Comparison of ENCODE assay signal across 8 cellular contexts in genomic region chr5:171418982-171419662, GRCh38. TPM values are rescaled to one million over a fixed set of nuclear protein-coding genes. Genes with fewer than 3 reads are reported as not detected.
DNase-seq lines count a peak whose midpoint lies in the region; ATAC-seq and TF ChIP-seq lines count a peak whose summit lies in the region.

FGF18 (plus strand) TSS chr5:171419647; CDS start chr5:171420200, 553 bp downstream.

- no peak for TF ChIP-seq EP300 in stomach (IDR thresholded peaks at IDR 0.05)

- H3K9me3 ChIP-seq in ectodermal cell (ENCODE audit: control insufficient read depth, low read length) (no peaks in the 10 kb centered on the region), stomach (no peaks in the 10 kb centered on the region)

- H3K4me1 ChIP-seq in ectodermal cell (ENCODE audit: control insufficient read depth, insufficient read depth, low read length) (peaks cover 13% of the 10 kb centered on the region), stomach (peaks cover 31 to 39% (median 32%) of the 10 kb centered on the region in 4 donors)

- intact Hi-C loops in stomach (cut with DNase I; ENCODE audit: low total_unique reads): no loop called here

- ATAC-seq in GM19025 (IDR thresholded peaks at IDR 0.05; ENCODE audit: low read depth, unreplicated experiment): peak; percentile 40

- no peak for TF ChIP-seq POLR2A in stomach (IDR thresholded peaks at IDR 0.05)

- DNase-seq in AG20443 (ENCODE audit: low spot score): peak; percentile 43
- peak; percentile 61 for DNase-seq in HT1080 (ENCODE audit: low read depth)
- DNase-seq in T1000 (lab: John Stamatoyannopoulos, UW): peak; percentile 68
- DNase-seq in lung microvascular endothelial cell (ENCODE audit: low read depth in 2 of 2): peak; percentile 26 to 48
- peak; percentile 44 for DNase-seq in stomach
- no peak for DNase-seq in GM19238 (ENCODE audit: insufficient read length, low spot score)

- H3K27ac ChIP-seq in ectodermal cell (ENCODE audit: insufficient read depth, low read depth, low read length, poor library complexity, severe bottlenecking) (no peak within 1 kb of the TSS), stomach (peak within 1 kb of the TSS in 2 of 5 donors; percentile 50 to 68)

- H3K4me3 ChIP-seq in ectodermal cell (ENCODE audit: insufficient read depth, low read depth, low read length): peak within 1 kb of the TSS; percentile 57
- peak within 1 kb of the TSS; percentile 43 to 55 (median 50) for H3K4me3 ChIP-seq in stomach

- TF ChIP-seq CTCF in stomach (IDR thresholded peaks at IDR 0.05): peak in 1 of 7 experiments; percentile 16

- H3K27me3 ChIP-seq in ectodermal cell (ENCODE audit: control insufficient read depth, insufficient read depth, low read length, poor library complexity, severe bottlenecking) (peaks cover 50% of the 10 kb centered on the region), stomach (peaks cover 0 to 33% (median 27%) of the 10 kb centered on the region in 3 donors)

- H3K36me3 ChIP-seq in ectodermal cell (ENCODE audit: control insufficient read depth, insufficient read depth, low read length) (no peaks in the 10 kb centered on the region), stomach (peaks cover 0 to 11% (median 3%) of the 10 kb centered on the region in 4 donors)

- 0 to 1% methylated on average over 70 of the region's 70 CpGs for WGBS in ectodermal cell, 2 experiments
- WGBS in stomach, 5 donors: 0 to 1% (median 1%) methylated on average over 29 to 70 of the region's 70 CpGs

RNA-seq across cellular contexts. Expression of gene FGF18, which starts in this region (rescaled TPM):
- total RNA-seq in HT1080 (2014; rRNA removed; shearing (Covaris generic)): 0.06 TPM in 1 of 2 replicates, not detected in the other
- polyA plus RNA-seq in HT1080 (2015; cell fraction: cytosol; rRNA removed): not detected in 2 replicates
- polyA plus RNA-seq in HT1080 (2015; cell fraction: nucleus; rRNA removed): 0.11 TPM in 1 of 2 replicates, not detected in the other
- polyA plus RNA-seq in ectodermal cell (2013, experiment 1 of 4): 0.39 TPM
- 0.55 TPM for polyA plus RNA-seq in ectodermal cell (2013, experiment 2 of 4)
- 0.43 TPM for polyA plus RNA-seq in ectodermal cell (2013, experiment 3 of 4)
- 0.85 TPM for polyA plus RNA-seq in ectodermal cell (2013, experiment 4 of 4)
- total RNA-seq in lung microvascular endothelial cell (not detected in 2 replicates), stomach (1 to 10 TPM in 1 of 5 donors, under 1 TPM in 1, not detected in 3; 0.37 to 7.1 TPM)
- polyA plus RNA-seq in stomach: under 1 TPM; 0.37 to 0.68 (median 0.46) TPM

Comparison
In these comparisons a context has a peak if more than half of its experiments do, and no peak if none do; other contexts are left out.
1. Peak in DNase-seq in HT1080; RNA of the gene not detected or under 1 TPM.
2. Peak in DNase-seq in lung microvascular endothelial cell; RNA of the gene not detected or under 1 TPM.